17 cellular contexts compared by ENCODE assay signal in the genomic region with DNA sequence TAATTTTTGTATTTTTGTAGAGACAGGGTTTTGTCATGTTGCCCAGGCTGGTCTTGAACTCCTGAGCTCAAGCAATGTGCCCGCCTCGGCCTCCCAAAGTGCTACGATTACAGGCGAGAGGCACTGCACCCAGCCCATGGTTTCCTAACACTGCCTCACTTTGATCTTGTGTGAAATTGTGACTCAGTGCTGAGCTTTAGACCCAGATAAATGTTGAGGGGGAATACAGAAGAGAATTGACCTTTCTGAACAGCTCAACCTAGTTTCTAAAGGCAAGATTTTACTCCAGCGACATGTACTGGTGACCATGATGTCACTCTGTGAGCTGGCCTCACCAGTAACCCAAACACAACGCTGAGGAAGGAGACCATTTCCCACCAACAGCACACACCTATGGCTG.
DNase-seq lines count a peak whose midpoint lies in the region; ATAC-seq and TF ChIP-seq lines count a peak whose summit lies in the region.
"Had no signal": no experiment of that assay in that cellular context is flagged by ENCODE, and none has a peak within 500 bp of the region (broad histone marks: within the 10 kb centered on the region; RNA-seq: fewer than 3 reads in every experiment).

No MANE protein-coding gene starts in this region.

- no peaks in the 10 kb centered on the region for H3K27me3 Mint-ChIP-seq in activated T-cell treated with anti-CD3 and anti-CD28 coated beads, Interleukin-2, amount 50 U/mL, for 24 hours
- no peaks in the 10 kb centered on the region for H3K27me3 Mint-ChIP-seq in endodermal cell (ENCODE audit: insufficient read depth)
- H3K27me3 Mint-ChIP-seq: B cell; CD4-positive, alpha-beta memory T cell had no signal

- H3K4me1 ChIP-seq in endodermal cell (ENCODE audit: control insufficient read depth, insufficient read depth, low read length): no peaks in the 10 kb centered on the region
- peaks cover 0 to 7% (median 4%) of the 10 kb centered on the region in 4 donors for H3K4me1 ChIP-seq in esophagus muscularis mucosa

- intact Hi-C loops in esophagus muscularis mucosa (cut with DNase I): no loop called here

- H3K4me3 ChIP-seq in endodermal cell (ENCODE audit: low read length) (no peak overlapping the region), esophagus muscularis mucosa (no peak overlapping the region)
- H3K4me3 ChIP-seq: GM12878, GM23248, HAP-1 had no signal

- no peak overlapping the region for H3K4me3 Mint-ChIP-seq in activated T-cell treated with anti-CD3 and anti-CD28 coated beads, Interleukin-2, amount 50 U/mL, for 24 hours
- H3K4me3 Mint-ChIP-seq in endodermal cell: no peak overlapping the region
- no peak overlapping the region for H3K4me3 Mint-ChIP-seq in stimulated activated effector memory CD8-positive, alpha-beta T cell treated with anti-CD3 and anti-CD28 coated beads, Interleukin-12 subunit alpha, Interleukin-12 subunit beta, amount 100 ng/mL, for 72 hours
- H3K4me3 Mint-ChIP-seq: B cell; CD4-positive, alpha-beta memory T cell had no signal

- H3K9me3 ChIP-seq in endodermal cell (ENCODE audit: control insufficient read depth, low read length) (no peaks in the 10 kb centered on the region), esophagus muscularis mucosa (no peaks in the 10 kb centered on the region)
- H3K9me3 ChIP-seq: HAP-1 had no signal

- H3K27ac ChIP-seq in C4-2B (peak overlapping the region; percentile 49), endodermal cell (ENCODE audit: low read depth, low read length) (no peak overlapping the region), esophagus muscularis mucosa (replicated peaks in 1 of 4) (no peak overlapping the region)
- H3K27ac ChIP-seq: GM23248 had no signal

- H3K9me3 Mint-ChIP-seq in activated T-cell treated with anti-CD3 and anti-CD28 coated beads, Interleukin-2, amount 50 U/mL, for 24 hours: no peaks in the 10 kb centered on the region
- no peaks in the 10 kb centered on the region for H3K9me3 Mint-ChIP-seq in endodermal cell
- no peaks in the 10 kb centered on the region for H3K9me3 Mint-ChIP-seq in stimulated activated effector memory CD8-positive, alpha-beta T cell treated with anti-CD3 and anti-CD28 coated beads, Interleukin-12 subunit alpha, Interleukin-12 subunit beta, amount 100 ng/mL, for 72 hours
- H3K9me3 Mint-ChIP-seq: CD4-positive, alpha-beta memory T cell had no signal

- no peaks in the 10 kb centered on the region for H3K27me3 ChIP-seq in endodermal cell (ENCODE audit: control insufficient read depth, insufficient read depth, low read length, poor library complexity, severe bottlenecking)
- no peaks in the 10 kb centered on the region for H3K27me3 ChIP-seq in esophagus muscularis mucosa

- no peak for TF ChIP-seq EP300 in esophagus muscularis mucosa (IDR thresholded peaks at IDR 0.05)

- no peak for DNase-seq in activated T-cell treated with anti-CD3 and anti-CD28 coated beads, Interleukin-2, amount 50 U/mL, for 24 hours
- DNase-seq in activated T-cell treated with anti-CD3 and anti-CD28 coated beads for 4 hours (no peak), endodermal cell (peak; percentile 20), esophagus muscularis mucosa (ENCODE audit: extremely low spot score) (no peak)
- no peak for DNase-seq in stimulated activated effector memory CD8-positive, alpha-beta T cell treated with anti-CD3 and anti-CD28 coated beads, Interleukin-12 subunit alpha, Interleukin-12 subunit beta, amount 100 ng/mL, for 72 hours (ENCODE audit: low spot score in 2 of 2)
- DNase-seq: Calu3; CD4-positive, alpha-beta memory T cell; EL; GM23248; NCI-H1105; NCI-H510A; NCI-H748 treated with DMSO at 0.1 percent for 48 hours had no signal

- ATAC-seq in stimulated activated effector memory CD8-positive, alpha-beta T cell treated with anti-CD3 and anti-CD28 coated beads, Interleukin-12 subunit alpha, Interleukin-12 subunit beta, amount 100 ng/mL, for 72 hours: peak; percentile 88
- ATAC-seq in GM18870 (IDR thresholded peaks at IDR 0.05; ENCODE audit: unreplicated experiment): no peak

- H3K36me3 ChIP-seq in endodermal cell (ENCODE audit: control insufficient read depth, insufficient read depth, low read length) (no peaks in the 10 kb centered on the region), esophagus muscularis mucosa (peaks cover 4 to 33% (median 15%) of the 10 kb centered on the region in 4 donors)
- H3K36me3 ChIP-seq: HAP-1 had no signal

- TF ChIP-seq POLR2A in esophagus muscularis mucosa (IDR thresholded peaks at IDR 0.05; ENCODE audit: low read depth): no peak

- no peak overlapping the region for H3K9ac ChIP-seq in endodermal cell (ENCODE audit: extremely low read depth, low read length, poor library complexity, severe bottlenecking)
- H3K9ac ChIP-seq: GM23248 had no signal

- 95 to 100% methylated on average over 1 to 6 of the region's 6 CpGs for WGBS in endodermal cell (ENCODE audit: insufficient coverage in 1 of 2, insufficient read length in 1 of 2), 2 experiments
- WGBS in esophagus muscularis mucosa: 94% methylated on average over 6 of the region's 6 CpGs

- H3K36me3 Mint-ChIP-seq in activated T-cell treated with anti-CD3 and anti-CD28 coated beads, Interleukin-2, amount 50 U/mL, for 24 hours (ENCODE audit: low read depth): peaks cover 5% of the 10 kb centered on the region
- peaks cover 9% of the 10 kb centered on the region for H3K36me3 Mint-ChIP-seq in endodermal cell (ENCODE audit: low read depth)
- H3K36me3 Mint-ChIP-seq in stimulated activated effector memory CD8-positive, alpha-beta T cell treated with anti-CD3 and anti-CD28 coated beads, Interleukin-12 subunit alpha, Interleukin-12 subunit beta, amount 100 ng/mL, for 72 hours: peaks cover 8% of the 10 kb centered on the region

- TF ChIP-seq CTCF in C4-2B (conservative IDR thresholded peaks at IDR 0.05) (no peak), endodermal cell (conservative IDR thresholded peaks at IDR 0.05) (no peak), esophagus muscularis mucosa (IDR thresholded peaks at IDR 0.05) (no peak)

- peak overlapping the region; percentile 50 for H3K27ac Mint-ChIP-seq in activated T-cell treated with anti-CD3 and anti-CD28 coated beads, Interleukin-2, amount 50 U/mL, for 24 hours
- H3K27ac Mint-ChIP-seq in endodermal cell: no peak overlapping the region
- H3K27ac Mint-ChIP-seq in stimulated activated effector memory CD8-positive, alpha-beta T cell treated with anti-CD3 and anti-CD28 coated beads, Interleukin-12 subunit alpha, Interleukin-12 subunit beta, amount 100 ng/mL, for 72 hours: no peak overlapping the region
- H3K27ac Mint-ChIP-seq: B cell had no signal

- peaks cover 6% of the 10 kb centered on the region for H3K4me1 Mint-ChIP-seq in activated T-cell treated with anti-CD3 and anti-CD28 coated beads, Interleukin-2, amount 50 U/mL, for 24 hours (ENCODE audit: low read depth)
- H3K4me1 Mint-ChIP-seq in endodermal cell: peaks cover 2% of the 10 kb centered on the region
- H3K4me1 Mint-ChIP-seq in stimulated activated effector memory CD8-positive, alpha-beta T cell treated with anti-CD3 and anti-CD28 coated beads, Interleukin-12 subunit alpha, Interleukin-12 subunit beta, amount 100 ng/mL, for 72 hours: peaks cover 6% of the 10 kb centered on the region
- H3K4me1 Mint-ChIP-seq: CD4-positive, alpha-beta memory T cell had no signal
